Comparison of ENCODE assay signal across 14 cellular contexts in the genomic region with DNA sequence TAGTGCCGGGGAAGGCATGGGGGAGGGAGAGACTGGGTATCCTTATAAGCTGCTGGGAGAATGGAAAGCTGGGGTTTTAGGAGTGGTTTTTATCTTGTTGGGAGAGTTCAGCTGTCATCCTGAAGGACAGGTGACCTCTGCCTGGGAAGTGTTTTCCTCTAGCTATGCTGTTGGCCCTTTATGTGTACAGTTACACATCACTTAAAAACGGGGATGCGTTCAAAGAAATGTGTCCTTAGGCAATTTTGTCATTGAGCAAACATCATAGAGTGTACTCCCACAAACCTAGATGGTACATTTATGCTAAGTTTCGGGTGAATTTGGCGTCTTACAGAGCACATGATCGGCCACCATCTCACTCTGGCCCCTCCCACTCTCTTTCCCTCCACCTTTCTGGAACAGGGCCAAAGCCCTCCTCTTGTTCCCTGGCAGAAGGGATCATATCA.
DNase-seq lines count a peak whose midpoint lies in the region; ATAC-seq and TF ChIP-seq lines count a peak whose summit lies in the region.
"Had no signal": no experiment of that assay in that cellular context is flagged by ENCODE, and none has a peak within 500 bp of the region (broad histone marks: within the 10 kb centered on the region; RNA-seq: fewer than 3 reads in every experiment).

No MANE protein-coding gene starts in this region.

- peaks cover 6 to 11% of the 10 kb centered on the region in 2 donors for H3K27me3 Mint-ChIP-seq in CD8-positive, alpha-beta memory T cell
- H3K27me3 Mint-ChIP-seq: activated naive CD4-positive, alpha-beta T cell treated with anti-CD3 and anti-CD28 coated beads, Interleukin-2, amount 10 ng/mL, durations not matched to agents 7 days and 5 days; stimulated activated naive CD8-positive, alpha-beta T cell treated with anti-CD3 and anti-CD28 coated beads, Interleukin-15, Interleukin-2, amounts not matched to agents 100 ng/mL and 50 ng/mL, for 24 hours had no signal

- no peaks in the 10 kb centered on the region for H4K20me1 ChIP-seq in hepatocyte (ENCODE audit: insufficient read depth, poor library complexity, severe bottlenecking)

- H3K4me3 ChIP-seq in adrenal gland (peak overlapping the region in 1 of 4 donors; percentile 28), hepatocyte (no peak overlapping the region), WERI-Rb-1 (ENCODE audit: low read depth, low read length) (no peak overlapping the region)
- no peak overlapping the region for H3K4me3 ChIP-seq in CD8-positive, alpha-beta memory T cell (ENCODE audit: low read length)

- H3K9me3 Mint-ChIP-seq in CD8-positive, alpha-beta memory T cell, result peaks cover 0 to 5% (median 0%) of the 10 kb centered on the region in 5 donors
- H3K9me3 Mint-ChIP-seq: activated naive CD4-positive, alpha-beta T cell treated with anti-CD3 and anti-CD28 coated beads, Interleukin-2, amount 10 ng/mL, durations not matched to agents 7 days and 5 days; stimulated activated naive CD8-positive, alpha-beta T cell treated with anti-CD3 and anti-CD28 coated beads, Interleukin-15, Interleukin-2, amounts not matched to agents 100 ng/mL and 50 ng/mL, for 24 hours had no signal

- H3K27me3 ChIP-seq in adrenal gland (no peaks in the 10 kb centered on the region), hepatocyte (no peaks in the 10 kb centered on the region), WERI-Rb-1 (ENCODE audit: insufficient read depth, low read depth, severe bottlenecking) (no peaks in the 10 kb centered on the region)
- no peaks in the 10 kb centered on the region for H3K27me3 ChIP-seq in CD8-positive, alpha-beta memory T cell (ENCODE audit: insufficient read depth, low read length, poor library complexity, severe bottlenecking)

- H3K27ac ChIP-seq in adrenal gland (peak overlapping the region in 4 of 5 donors; percentile 51 to 85 (median 70)), hepatocyte (peak overlapping the region; percentile 66), WERI-Rb-1 (no peak overlapping the region)
- no peak overlapping the region for H3K27ac ChIP-seq in CD8-positive, alpha-beta memory T cell (ENCODE audit: low read depth, low read length)
- H3K27ac ChIP-seq: C4-2B had no signal

- peak overlapping the region; percentile 49 for H3K4me2 ChIP-seq in hepatocyte

- ATAC-seq in GM18517 (IDR thresholded peaks at IDR 0.05; ENCODE audit: unreplicated experiment), result no peak
- ATAC-seq: naive thymus-derived CD4-positive, alpha-beta T cell had no signal

- H3K4me3 Mint-ChIP-seq in CD8-positive, alpha-beta memory T cell, result no peak overlapping the region
- H3K4me3 Mint-ChIP-seq: activated naive CD4-positive, alpha-beta T cell treated with anti-CD3 and anti-CD28 coated beads, Interleukin-2, amount 10 ng/mL, durations not matched to agents 7 days and 5 days; naive thymus-derived CD4-positive, alpha-beta T cell; stimulated activated naive CD8-positive, alpha-beta T cell treated with anti-CD3 and anti-CD28 coated beads, Interleukin-15, Interleukin-2, amounts not matched to agents 100 ng/mL and 50 ng/mL, for 24 hours had no signal

- no peak for TF ChIP-seq POLR2A in adrenal gland (IDR thresholded peaks at IDR 0.05)

- intact Hi-C loops in adrenal gland (cut with DNase I), result no loop called here

- H3K4me1 Mint-ChIP-seq in CD8-positive, alpha-beta memory T cell, result no peaks in the 10 kb centered on the region
- H3K4me1 Mint-ChIP-seq: activated naive CD4-positive, alpha-beta T cell treated with anti-CD3 and anti-CD28 coated beads, Interleukin-2, amount 10 ng/mL, durations not matched to agents 7 days and 5 days; naive thymus-derived CD4-positive, alpha-beta T cell had no signal

- CTCF ChIA-PET in CD8-positive, alpha-beta memory T cell (lab: Charles Lee), result no interaction called here

- H3K4me1 ChIP-seq in adrenal gland (replicated peaks in 1 of 2) (peaks cover 15% of the 10 kb centered on the region in 2 donors), hepatocyte (ENCODE audit: insufficient read depth) (peaks cover 13% of the 10 kb centered on the region)
- H3K4me1 ChIP-seq in CD8-positive, alpha-beta memory T cell (ENCODE audit: insufficient read depth, low read length), result no peaks in the 10 kb centered on the region

- H3K79me2 ChIP-seq in hepatocyte, result no peaks in the 10 kb centered on the region

- no peaks in the 10 kb centered on the region for H3K9me2 ChIP-seq in hepatocyte (replicated peaks; ENCODE audit: insufficient read depth)

- no peaks in the 10 kb centered on the region for H3K9me3 ChIP-seq in adrenal gland (replicated peaks in 1 of 3)
- no peaks in the 10 kb centered on the region for H3K9me3 ChIP-seq in hepatocyte (ENCODE audit: low read depth)
- H3K9me3 ChIP-seq in WERI-Rb-1 (ENCODE audit: severe bottlenecking), result no peaks in the 10 kb centered on the region
- H3K9me3 ChIP-seq in CD8-positive, alpha-beta memory T cell (ENCODE audit: low read length), result no peaks in the 10 kb centered on the region

- no peak overlapping the region for H3K27ac Mint-ChIP-seq in CD8-positive, alpha-beta memory T cell
- H3K27ac Mint-ChIP-seq: activated naive CD4-positive, alpha-beta T cell treated with anti-CD3 and anti-CD28 coated beads, Interleukin-2, amount 10 ng/mL, durations not matched to agents 7 days and 5 days; naive thymus-derived CD4-positive, alpha-beta T cell; stimulated activated naive CD8-positive, alpha-beta T cell treated with anti-CD3 and anti-CD28 coated beads, Interleukin-15, Interleukin-2, amounts not matched to agents 100 ng/mL and 50 ng/mL, for 24 hours had no signal

- no peaks in the 10 kb centered on the region for H3K36me3 ChIP-seq in adrenal gland (replicated peaks in 1 of 2)
- H3K36me3 ChIP-seq in hepatocyte (replicated peaks; ENCODE audit: insufficient read depth, low read depth), result no peaks in the 10 kb centered on the region
- no peaks in the 10 kb centered on the region for H3K36me3 ChIP-seq in WERI-Rb-1
- no peaks in the 10 kb centered on the region for H3K36me3 ChIP-seq in CD8-positive, alpha-beta memory T cell (ENCODE audit: insufficient read depth, low read length)

- H2AFZ ChIP-seq in hepatocyte, result no peak overlapping the region

- TF ChIP-seq CTCF in adrenal gland (IDR thresholded peaks at IDR 0.05) (no peak), hepatocyte (IDR thresholded peaks at IDR 0.05; ENCODE audit: poor library complexity) (no peak), WERI-Rb-1 (IDR thresholded peaks at IDR 0.05; ENCODE audit: low read depth, low read length) (no peak)

- peaks cover 0 to 16% (median 0%) of the 10 kb centered on the region in 3 donors for H3K36me3 Mint-ChIP-seq in CD8-positive, alpha-beta memory T cell
- H3K36me3 Mint-ChIP-seq: activated naive CD4-positive, alpha-beta T cell treated with anti-CD3 and anti-CD28 coated beads, Interleukin-2, amount 10 ng/mL, durations not matched to agents 7 days and 5 days had no signal

- DNase-seq in COLO668 (lab: John Stamatoyannopoulos, UW; ENCODE audit: unreplicated experiment) (peak; percentile 1), LoVo (ENCODE audit: low spot score) (peak; percentile 57), adrenal gland (peak; percentile 58 to 72 (median 66)), hepatocyte (ENCODE audit: low spot score) (peak; percentile 13), WERI-Rb-1 (no peak), GOT3 (lab: John Stamatoyannopoulos, UW) (no peak)
- DNase-seq in CD8-positive, alpha-beta memory T cell, result no peak
- DNase-seq: activated CD4-positive, alpha-beta T cell treated with anti-CD3 and anti-CD28 coated beads for 4 hours; activated naive CD4-positive, alpha-beta T cell treated with anti-CD3 and anti-CD28 coated beads, Interleukin-2, amount 10 ng/mL, durations not matched to agents 7 days and 5 days; naive thymus-derived CD4-positive, alpha-beta T cell; SHP77 had no signal

- POLR2A ChIA-PET in CD8-positive, alpha-beta memory T cell (lab: Charles Lee), result no interaction called here

- WGBS in adrenal gland, 4 donors, result 30 to 58% (median 47%) methylated on average over 6 of the region's 6 CpGs
- 75% methylated on average over 6 of the region's 6 CpGs for WGBS in hepatocyte (ENCODE audit: low lambda C conversion rate, missing lambda C conversion rate)

Comparison
In these comparisons a context has a peak if more than half of its experiments do, and no peak if none do; other contexts are left out.
1. DNase-seq: peak in COLO668 (single experiment), LoVo (single experiment), adrenal gland (7 of 7) and hepatocyte (single experiment); none in WERI-Rb-1 (single experiment), CD8-positive, alpha-beta memory T cell (0 of 5) and GOT3 (single experiment).
2. H3K27ac ChIP-seq: peak in adrenal gland (4 of 5) and hepatocyte (single experiment); none in WERI-Rb-1 (single experiment) and CD8-positive, alpha-beta memory T cell (single experiment).